In genomic region chr1:8297245-8297644, GRCh38 we compare ENCODE assay signal across 18 cellular contexts.
"Had no signal": no experiment of that assay in that cellular context is flagged by ENCODE, and none has a peak within 500 bp of the region (broad histone marks: within the 10 kb centered on the region; RNA-seq: fewer than 3 reads in every experiment).

No MANE protein-coding gene starts in this region.

- DNase-seq: activated CD4-positive, alpha-beta T cell treated with anti-CD3 and anti-CD28 coated beads, Interleukin-2, amount 50 U/mL, for 4 hours; activated CD4-positive, CD25-positive, alpha-beta regulatory T cell treated with anti-CD3 and anti-CD28 coated beads, Interleukin-2, amount 50 U/mL, for 72 hours; activated naive CD4-positive, alpha-beta T cell treated with anti-CD3 and anti-CD28 coated beads, Interleukin-2, amount 50 U/mL, for 16 hours; activated T-cell treated with anti-CD3 and anti-CD28 coated beads, Interleukin-2, amount 50 U/mL, for 1 hour; adrenal gland; central memory CD4-positive, alpha-beta T cell; effector CD4-positive, alpha-beta T cell; heart left ventricle; left colon; naive B cell; posterior cingulate gyrus; tibial artery had no signal

- H3K36me3 ChIP-seq: adrenal gland, heart left ventricle, right atrium auricular region, tibial artery, vagina had no signal

- H3K27me3 ChIP-seq: adrenal gland, heart left ventricle, right atrium auricular region, tibial artery, vagina had no signal

- ATAC-seq: heart left ventricle, left colon had no signal

- H3K4me1 ChIP-seq: adrenal gland, heart left ventricle, right atrium auricular region, vagina had no signal

- H3K27ac ChIP-seq: adrenal gland, coronary artery, heart left ventricle, right atrium auricular region, tibial artery, vagina had no signal

- H3K4me3 ChIP-seq: adrenal gland, coronary artery, heart left ventricle, lung, right atrium auricular region, smooth muscle cell, tibial artery, vagina had no signal

- H3K4me2 ChIP-seq: smooth muscle cell had no signal

- H3K9me3 ChIP-seq: adrenal gland, heart left ventricle, right atrium auricular region, tibial artery, vagina had no signal

- FAIRE-seq: frontal cortex had no signal
